7 cellular contexts compared by ENCODE assay signal in genomic region chr10:50604823-50605222, GRCh38. TPM values are rescaled to one million over a fixed set of nuclear protein-coding genes. Genes with fewer than 3 reads are reported as not detected.
DNase-seq lines count a peak whose midpoint lies in the region; ATAC-seq and TF ChIP-seq lines count a peak whose summit lies in the region.

No MANE protein-coding gene starts in this region.

- H3K9me3 Mint-ChIP-seq in activated T-helper 2 cell treated with anti-CD3 and anti-CD28 coated beads, Interferon-gamma antibody, Interleukin-2, Interleukin-4, amounts not matched to agents 10 μg/mL and 5 μg/mL and 100 μg/mL, durations not matched to agents 14 hours and 24 hours and 36 hours = no peaks in the 10 kb centered on the region

- intact Hi-C loops in spleen (cut with DNase I; ENCODE audit: low total_unique reads) = no loop called here
- intact Hi-C loops in activated T-helper 2 cell treated with anti-CD3 and anti-CD28 coated beads, Interferon-gamma antibody, Interleukin-2, Interleukin-4, amounts not matched to agents 10 μg/mL and 5 μg/mL and 100 μg/mL, durations not matched to agents 14 hours and 24 hours and 36 hours (cut with micrococcal nuclease) = no loop called here

- H3K27me3 Mint-ChIP-seq in activated T-helper 2 cell treated with anti-CD3 and anti-CD28 coated beads, Interferon-gamma antibody, Interleukin-2, Interleukin-4, amounts not matched to agents 10 μg/mL and 5 μg/mL and 100 μg/mL, durations not matched to agents 14 hours and 24 hours and 36 hours (ENCODE audit: low read depth) = no peaks in the 10 kb centered on the region

- H3K9me3 ChIP-seq in HEK293 (ENCODE audit: control insufficient read depth, insufficient read depth, low read depth, low read length) = no peaks in the 10 kb centered on the region
- H3K9me3 ChIP-seq in spleen = no peaks in the 10 kb centered on the region

- CTCF ChIA-PET in HEK293 (lab: Yijun Ruan, JAX) = interaction anchor here (0.7 to 1.8 kb wide), 5 partner anchors 9 to 245 kb away, joined by 3 to 6 read pairs (median 4); no protein-coding TSS in a partner anchor

- DNase-seq in SW480 (ENCODE audit: low spot score) (peak; percentile 5), fibroblast of the aortic adventitia (ENCODE audit: low read depth) (peak; percentile 72), spleen (no peak), NCI-H2081 (lab: John Stamatoyannopoulos, UW) (no peak)
- no peak for DNase-seq in activated T-helper 2 cell treated with anti-CD3 and anti-CD28 coated beads, Interferon-gamma antibody, Interleukin-2, Interleukin-4, amounts not matched to agents 10 μg/mL and 5 μg/mL and 100 μg/mL, durations not matched to agents 14 hours and 24 hours and 36 hours (ENCODE audit: low spot score)

- TF ChIP-seq CTCF in HEK293 (tag by site-specific recombination; IDR thresholded peaks at IDR 0.05) (no peak), fibroblast of the aortic adventitia (IDR thresholded peaks at IDR 0.05; ENCODE audit: insufficient read depth, low read length) (no peak), spleen (IDR thresholded peaks at IDR 0.05 in 8 of 11, conservative IDR thresholded peaks at IDR 0.05 in 3 of 11) (no peak)

- no peak for TF ChIP-seq POLR2A in spleen (IDR thresholded peaks at IDR 0.05)

- no peaks in the 10 kb centered on the region for H3K36me3 ChIP-seq in HEK293 (ENCODE audit: control insufficient read depth in 2 of 2, insufficient read depth in 1 of 2, low read length in 2 of 2)
- no peaks in the 10 kb centered on the region for H3K36me3 ChIP-seq in spleen

- 38 to 54% (median 44%) methylated on average over 3 of the region's 3 CpGs for WGBS in spleen, 5 donors

- H3K4me3 ChIP-seq in HEK293 (ENCODE audit: low read depth, low read length) (no peak overlapping the region), fibroblast of the aortic adventitia (ENCODE audit: low read depth, low read length) (no peak overlapping the region), spleen (peak overlapping the region in 1 of 8 donors; percentile 12)

- POLR2A ChIA-PET in HEK293 (lab: Yijun Ruan, JAX) = interaction anchor here (1.1 kb wide), 1 partner anchor 20 kb away, joined by 11 read pairs; no protein-coding TSS in a partner anchor

- peaks cover 38% of the 10 kb centered on the region for H3K4me1 Mint-ChIP-seq in activated T-helper 2 cell treated with anti-CD3 and anti-CD28 coated beads, Interferon-gamma antibody, Interleukin-2, Interleukin-4, amounts not matched to agents 10 μg/mL and 5 μg/mL and 100 μg/mL, durations not matched to agents 14 hours and 24 hours and 36 hours (ENCODE audit: low read depth)

- no peak overlapping the region for H3K27ac Mint-ChIP-seq in activated T-helper 2 cell treated with anti-CD3 and anti-CD28 coated beads, Interferon-gamma antibody, Interleukin-2, Interleukin-4, amounts not matched to agents 10 μg/mL and 5 μg/mL and 100 μg/mL, durations not matched to agents 14 hours and 24 hours and 36 hours

- no peak for ATAC-seq in GM18907 (IDR thresholded peaks at IDR 0.05; ENCODE audit: unreplicated experiment)

- H3K4me1 ChIP-seq in HEK293 (ENCODE audit: control insufficient read depth, insufficient read depth, low read length) = peaks cover 24% of the 10 kb centered on the region
- peaks cover 17 to 81% (median 54%) of the 10 kb centered on the region in 6 donors for H3K4me1 ChIP-seq in spleen

- H3K27me3 ChIP-seq in spleen (replicated peaks in 1 of 7) = no peaks in the 10 kb centered on the region

- H3K27ac ChIP-seq in HEK293 (ENCODE audit: extremely low read depth, low read depth, low read length) (peak overlapping the region; percentile 52; the same call in 1 of the 2 replicates), spleen (peak overlapping the region in 5 of 8 donors; percentile 37 to 63 (median 50))

- no peaks in the 10 kb centered on the region for H3K36me3 Mint-ChIP-seq in activated T-helper 2 cell treated with anti-CD3 and anti-CD28 coated beads, Interferon-gamma antibody, Interleukin-2, Interleukin-4, amounts not matched to agents 10 μg/mL and 5 μg/mL and 100 μg/mL, durations not matched to agents 14 hours and 24 hours and 36 hours (ENCODE audit: low read depth)

- no peak overlapping the region for H3K4me3 Mint-ChIP-seq in activated T-helper 2 cell treated with anti-CD3 and anti-CD28 coated beads, Interferon-gamma antibody, Interleukin-2, Interleukin-4, amounts not matched to agents 10 μg/mL and 5 μg/mL and 100 μg/mL, durations not matched to agents 14 hours and 24 hours and 36 hours (ENCODE audit: low read depth)

TF ChIP-seq in HEK293, 187 proteins besides CTCF, POLR2A, EP300 and RAD21:
- TF ChIP-seq TCF7L2 (IDR thresholded peaks at IDR 0.05; ENCODE audit: borderline replicate concordance, low read depth, low read length) = peak; percentile 32; the same call in 1 of the 2 replicates
- no peak for TF ChIP-seq ZNF624 (tag by site-specific recombination; IDR thresholded peaks at IDR 0.05)
- TF ChIP-seq OVOL3 (tag by site-specific recombination; IDR thresholded peaks at IDR 0.05) = peak; percentile 76; the same call in 1 of the 2 replicates
- TF ChIP-seq ZNF843 (tag by site-specific recombination; IDR thresholded peaks at IDR 0.05) = peak; percentile 14; the same call in 1 of the 2 replicates
- TF ChIP-seq OSR2 (tag by site-specific recombination; IDR thresholded peaks at IDR 0.05) = peak; percentile 20
- TF ChIP-seq EGR2 (tag by site-specific recombination; IDR thresholded peaks at IDR 0.05; ENCODE audit: low read depth) = no peak

RNA-seq across cellular contexts. Expression of gene SGMS1, which starts 18.9 kb away (rescaled TPM):
- total RNA-seq in fibroblast of the aortic adventitia (ENCODE audit: low replicate concordance) (61.2 and 122 TPM in 2 replicates), spleen (10 to 100 TPM; 29.0 to 84.3 (median 39.5) TPM)
- polyA plus RNA-seq in spleen = 1 to 10 TPM; 5.9 to 7.3 (median 6.6) TPM
- total RNA-seq in activated T-helper 2 cell treated with anti-CD3 and anti-CD28 coated beads, Interferon-gamma antibody, Interleukin-2, Interleukin-4, amounts not matched to agents 10 μg/mL and 5 μg/mL and 100 μg/mL, durations not matched to agents 14 hours and 24 hours and 36 hours = 10.7 and 11.3 TPM in 2 replicates

Comparison
In these comparisons a context has a peak if more than half of its experiments do, and no peak if none do; other contexts are left out.
1. DNase-seq: peak in SW480 (single experiment) and fibroblast of the aortic adventitia (single experiment); none in spleen (single experiment), NCI-H2081 (0 of 2) and activated T-helper 2 cell treated with anti-CD3 and anti-CD28 coated beads, Interferon-gamma antibody, Interleukin-2, Interleukin-4, amounts not matched to agents 10 μg/mL and 5 μg/mL and 100 μg/mL, durations not matched to agents 14 hours and 24 hours and 36 hours (single experiment).